22 cellular contexts compared by ENCODE assay signal in genomic region chr2:126623000-126623399, GRCh38. TPM values are rescaled to one million over a fixed set of nuclear protein-coding genes. Genes with fewer than 3 reads are reported as not detected.
DNase-seq lines count a peak whose midpoint lies in the region; ATAC-seq, FAIRE-seq and TF ChIP-seq lines count a peak whose summit lies in the region.
"Had no signal": no experiment of that assay in that cellular context is flagged by ENCODE, and none has a peak within 500 bp of the region (broad histone marks: within the 10 kb centered on the region; RNA-seq: fewer than 3 reads in every experiment).

No MANE protein-coding gene starts in this region.

- DNase-seq in HepG2 (ENCODE audit: low spot score): no peak
- no peak for DNase-seq in right lobe of liver
- DNase-seq in IMR-90: no peak
- DNase-seq in NCI-H2227 treated with DMSO at 0.1 percent for 48 hours (lab: John Stamatoyannopoulos, UW): peak; percentile 55
- DNase-seq in prostate gland (ENCODE audit: low spot score): no peak
- DNase-seq in RKO (ENCODE audit: low spot score): no peak
- DNase-seq: 8988T; AML-193; Caco-2; Calu3; CD4-positive, alpha-beta T cell; CD8-positive, alpha-beta T cell; DMS79 treated with DMSO at 0.1 percent for 48 hours; GF-D8 had no signal

- H3K9me1 ChIP-seq in IMR-90 (ENCODE audit: insufficient read depth, low read length): no peaks in the 10 kb centered on the region

- no peak overlapping the region for H4K5ac ChIP-seq in IMR-90 (ENCODE audit: low read depth, low read length)

- H2BK120ac ChIP-seq in IMR-90 (ENCODE audit: low read depth, low read length): no peak overlapping the region

- H3K18ac ChIP-seq in IMR-90 (ENCODE audit: low read depth, low read length): no peak overlapping the region

- TF ChIP-seq POLR2A in HepG2 (IDR thresholded peaks at IDR 0.05; ENCODE audit: insufficient read depth in 1 of 2, low read depth in 2 of 2, low read length in 2 of 2): no peak
- TF ChIP-seq POLR2A in right lobe of liver (IDR thresholded peaks at IDR 0.05): no peak
- TF ChIP-seq POLR2A in IMR-90 (IDR thresholded peaks at IDR 0.05; ENCODE audit: low read depth, low read length): no peak
- no peak for TF ChIP-seq POLR2A in prostate gland (IDR thresholded peaks at IDR 0.05)

- H3K27me3 ChIP-seq in HepG2 (ENCODE audit: control insufficient read depth in 1 of 2, insufficient read depth in 2 of 2, low read length in 2 of 2) (no peaks in the 10 kb centered on the region; a peak in 1 of 5 replicates), right lobe of liver (no peaks in the 10 kb centered on the region), IMR-90 (ENCODE audit: control insufficient read depth, insufficient read depth, low read length) (no peaks in the 10 kb centered on the region; the same call in 1 of the 2 replicates), prostate gland (replicated peaks; ENCODE audit: insufficient read depth) (no peaks in the 10 kb centered on the region)
- H3K27me3 ChIP-seq: BLaER1 treated with 17β-estradiol and CSF1 and Interleukin-3, amounts not matched to agents 10 nM and 100 nM had no signal

- H3K27ac ChIP-seq in HepG2 (ENCODE audit: extremely low read length, insufficient read depth, low read length): no peak overlapping the region
- no peak overlapping the region for H3K27ac ChIP-seq in right lobe of liver
- no peak overlapping the region for H3K27ac ChIP-seq in IMR-90 (ENCODE audit: insufficient read depth, low read length)
- no peak overlapping the region for H3K27ac ChIP-seq in prostate gland
- H3K27ac ChIP-seq: BLaER1 treated with 17β-estradiol and CSF1 and Interleukin-3, amounts not matched to agents 10 nM and 100 nM; C4-2B had no signal

- no peak overlapping the region for H4K91ac ChIP-seq in IMR-90 (ENCODE audit: insufficient read depth, low read depth, low read length)

- no peak overlapping the region for H2BK20ac ChIP-seq in IMR-90 (ENCODE audit: low read depth, low read length)

- H2AFZ ChIP-seq in HepG2 (ENCODE audit: low read length): no peak overlapping the region
- no peak overlapping the region for H2AFZ ChIP-seq in IMR-90 (replicated peaks; ENCODE audit: low read length, poor library complexity)

- intact Hi-C loops in HepG2 (cut with micrococcal nuclease; ENCODE audit: unreplicated experiment) (no loop called here), right lobe of liver (cut with DNase I) (no loop called here), IMR-90 (cut with micrococcal nuclease) (no loop called here), prostate gland (cut with DNase I) (no loop called here)

- TF ChIP-seq CTCF in HepG2 (CRISPR knock-in tag; IDR thresholded peaks at IDR 0.05) (no peak), right lobe of liver (IDR thresholded peaks at IDR 0.05) (no peak), IMR-90 (conservative IDR thresholded peaks at IDR 0.05; ENCODE audit: low read depth, low read length) (no peak), prostate gland (IDR thresholded peaks at IDR 0.05) (no peak)

- in situ Hi-C loops in HepG2 (cut with HindIII; ENCODE audit: extremely low pct_ligation_motif_present, low pct_unique_long_range_greater_than_20kb): no loop called here
- in situ Hi-C loops in IMR-90 (cut with MboI; ENCODE audit: low sequenced_read_pairs): no loop called here

- TF ChIP-seq EP300 in HepG2 (IDR thresholded peaks at IDR 0.05; ENCODE audit: low read depth in 2 of 2, low read length in 2 of 2): no peak
- no peak for TF ChIP-seq EP300 in HepG2 (CRISPR knock-in tag; IDR thresholded peaks at IDR 0.05; ENCODE audit: borderline replicate concordance)

- WGBS in HepG2 (ENCODE audit: low lambda C conversion rate): 2% methylated on average over 3 of the region's 3 CpGs
- 52% methylated on average over 3 of the region's 3 CpGs for WGBS in right lobe of liver (ENCODE audit: insufficient coverage, low coverage, low lambda C conversion rate, missing lambda C conversion rate)
- WGBS in IMR-90 (ENCODE audit: extremely low coverage in 2 of 2, insufficient read length in 1 of 2), 2 experiments: no CpG with 5 or more reads among the region's 3 CpGs
- WGBS in prostate gland: 82% methylated on average over 3 of the region's 3 CpGs

- ATAC-seq in HepG2: no peak
- no peak for ATAC-seq in right lobe of liver
- ATAC-seq in IMR-90 (ENCODE audit: low read depth): no peak
- ATAC-seq in HG03135 (IDR thresholded peaks at IDR 0.05; ENCODE audit: unreplicated experiment): no peak
- ATAC-seq: CD8-positive, alpha-beta T cell had no signal

- H3K4ac ChIP-seq in IMR-90 (ENCODE audit: low read depth, low read length): no peak overlapping the region

- H3K4me3 ChIP-seq in HepG2 (replicated peaks in 1 of 3; ENCODE audit: insufficient read depth in 1 of 3, low read depth in 2 of 3, low read length in 3 of 3) (no peak overlapping the region), right lobe of liver (no peak overlapping the region), IMR-90 (ENCODE audit: insufficient read depth, low read depth, low read length) (no peak overlapping the region), prostate gland (no peak overlapping the region)
- H3K4me3 ChIP-seq: BLaER1 treated with 17β-estradiol and CSF1 and Interleukin-3, amounts not matched to agents 10 nM and 100 nM had no signal

- H3K79me1 ChIP-seq in IMR-90 (ENCODE audit: low read depth in 1 of 2, low read length in 2 of 2): no peaks in the 10 kb centered on the region

- H3K36me3 ChIP-seq in HepG2 (replicated peaks in 1 of 2; ENCODE audit: control insufficient read depth in 1 of 2, insufficient read depth in 2 of 2, low read length in 2 of 2): no peaks in the 10 kb centered on the region
- H3K36me3 ChIP-seq in right lobe of liver: no peaks in the 10 kb centered on the region
- H3K36me3 ChIP-seq in IMR-90 (ENCODE audit: control insufficient read depth, insufficient read depth, low read length): no peaks in the 10 kb centered on the region
- no peaks in the 10 kb centered on the region for H3K36me3 ChIP-seq in prostate gland
- H3K36me3 ChIP-seq: BLaER1 treated with 17β-estradiol and CSF1 and Interleukin-3, amounts not matched to agents 10 nM and 100 nM had no signal

- CTCF ChIA-PET in HepG2 (lab: Yijun Ruan, JAX; ENCODE audit: low intra/inter-chr PET ratio, low total read pairs): no interaction called here
- CTCF ChIA-PET in IMR-90 (lab: Yijun Ruan, JAX): no interaction called here

- H3K4me1 ChIP-seq in HepG2 (ENCODE audit: insufficient read depth, low read length): no peaks in the 10 kb centered on the region
- no peaks in the 10 kb centered on the region for H3K4me1 ChIP-seq in right lobe of liver
- no peaks in the 10 kb centered on the region for H3K4me1 ChIP-seq in IMR-90 (ENCODE audit: control insufficient read depth, insufficient read depth, low read length)
- no peaks in the 10 kb centered on the region for H3K4me1 ChIP-seq in prostate gland (replicated peaks)
- H3K4me1 ChIP-seq: Caco-2 had no signal

- no peak overlapping the region for H2BK15ac ChIP-seq in IMR-90 (ENCODE audit: low read depth, low read length)

- H3K14ac ChIP-seq in IMR-90 (replicated peaks; ENCODE audit: low read depth, low read length): no peak overlapping the region

- H2AK5ac ChIP-seq in IMR-90 (ENCODE audit: low read depth, low read length): no peak overlapping the region

- H3K4me2 ChIP-seq in HepG2 (ENCODE audit: low read depth, low read length) (no peak overlapping the region), IMR-90 (ENCODE audit: low read depth, low read length) (no peak overlapping the region)
- H3K4me2 ChIP-seq: BLaER1 treated with 17β-estradiol and CSF1 and Interleukin-3, amounts not matched to agents 10 nM and 100 nM had no signal

- no peak for TF ChIP-seq RAD21 in HepG2 (CRISPR knock-in tag; IDR thresholded peaks at IDR 0.05)
- no peak for TF ChIP-seq RAD21 in IMR-90 (IDR thresholded peaks at IDR 0.05; ENCODE audit: low read length)

- dilution Hi-C loops in IMR-90 (cut with HindIII; ENCODE audit: low sequenced_read_pairs, unreplicated experiment): no loop called here

- no peak overlapping the region for H4K8ac ChIP-seq in IMR-90 (ENCODE audit: low read depth in 2 of 2, low read length in 2 of 2)

- H4K20me1 ChIP-seq in HepG2 (ENCODE audit: insufficient read depth, low read length) (no peaks in the 10 kb centered on the region), IMR-90 (ENCODE audit: insufficient read depth, low read length) (no peaks in the 10 kb centered on the region)
- H4K20me1 ChIP-seq: BLaER1 treated with 17β-estradiol and CSF1 and Interleukin-3, amounts not matched to agents 10 nM and 100 nM had no signal

- H3K79me2 ChIP-seq in HepG2 (ENCODE audit: insufficient read depth, low read length): no peaks in the 10 kb centered on the region

- H3K56ac ChIP-seq in IMR-90 (ENCODE audit: extremely low read depth, insufficient read depth, low read length): no peak overlapping the region

- no peak overlapping the region for H2AK9ac ChIP-seq in IMR-90 (replicated peaks; ENCODE audit: low read depth, low read length, poor library complexity)

- no peak overlapping the region for H2BK5ac ChIP-seq in IMR-90 (ENCODE audit: low read depth, low read length, poor library complexity, severe bottlenecking)

- POLR2A ChIA-PET in HepG2 (lab: Yijun Ruan, JAX): no interaction called here
- POLR2A ChIA-PET in IMR-90 (lab: Charles Lee; ENCODE audit: unreplicated experiment): no interaction called here

- H3K23ac ChIP-seq in IMR-90 (ENCODE audit: low read depth, low read length): no peak overlapping the region

- H3K9me3 ChIP-seq in HepG2 (ENCODE audit: low read length): no peaks in the 10 kb centered on the region
- no peaks in the 10 kb centered on the region for H3K9me3 ChIP-seq in right lobe of liver
- H3K9me3 ChIP-seq in IMR-90 (ENCODE audit: control insufficient read depth, insufficient read depth, low read length): no peaks in the 10 kb centered on the region
- no peaks in the 10 kb centered on the region for H3K9me3 ChIP-seq in prostate gland

- BruUV-seq in HepG2 (replicated peaks; lab: Mats Ljungman, UMichigan) (no TSS peak), IMR-90 (replicated peaks; lab: Mats Ljungman, UMichigan) (no TSS peak)

- H3K9ac ChIP-seq in HepG2 (ENCODE audit: insufficient read depth, low read depth, low read length) (no peak overlapping the region), IMR-90 (ENCODE audit: low read depth, low read length) (no peak overlapping the region)
- H3K9ac ChIP-seq: BLaER1 treated with 17β-estradiol and CSF1 and Interleukin-3, amounts not matched to agents 10 nM and 100 nM had no signal

- FAIRE-seq in HepG2 (lab: Jason Lieb, UNC): no peak
- FAIRE-seq: A204.1, D721Med, G401.6, GM12891, GM19239 had no signal

RNA-seq across cellular contexts. Expression of gene GYPC, which starts 33.0 kb away (rescaled TPM):
- total RNA-seq in HepG2 (2016; rRNA removed; fragmentation: Illumina TruSeq; extraction: Trizol) (not detected in 2 replicates), right lobe of liver (10 to 100 TPM in 1 of 6 experiments, 1 to 10 TPM in 5; 2.9 to 17.2 (median 8.1) TPM), IMR-90 (2012; rRNA removed) (53.4 and 53.6 TPM in 2 replicates), prostate gland (10 to 100 TPM; 17.3 to 32.9 TPM)
- total RNA-seq in HepG2 (2016; cell fraction: cytosol; rRNA removed; fragmentation: Illumina TruSeq; extraction: Trizol; ENCODE audit: low read depth): not detected in 2 replicates
- not detected in 2 replicates for total RNA-seq in HepG2 (2016; cell fraction: insoluble cytoplasmic fraction; rRNA removed; fragmentation: Illumina TruSeq; extraction: Trizol)
- not detected in 2 replicates for total RNA-seq in HepG2 (2016; cell fraction: membrane; rRNA removed; fragmentation: Illumina TruSeq; extraction: Trizol)
- total RNA-seq in HepG2 (2016; cell fraction: nucleus; rRNA removed; fragmentation: Illumina TruSeq; extraction: Trizol): not detected in 2 replicates
- polyA plus RNA-seq in HepG2 (2011; rRNA removed) (0.09 TPM in 1 of 2 replicates, not detected in the other), IMR-90 (2012; rRNA removed) (96.3 and 103 TPM in 2 replicates)
- polyA plus RNA-seq in HepG2 (2011; cell fraction: cytosol; rRNA removed): not detected in 2 replicates
- polyA plus RNA-seq in HepG2 (2011; cell fraction: nucleus; rRNA removed): not detected in 2 replicates
- not detected in 2 replicates for polyA plus RNA-seq in HepG2 (2012)
- not detected in 2 replicates for polyA plus RNA-seq in HepG2 (2016; cell fraction: cytosol; fragmentation: Illumina TruSeq; extraction: Trizol; ENCODE audit: low read depth)
- not detected in 2 replicates for polyA plus RNA-seq in HepG2 (2016; cell fraction: insoluble cytoplasmic fraction; fragmentation: Illumina TruSeq; extraction: Trizol; ENCODE audit: low read depth)
- polyA plus RNA-seq in HepG2 (2016; cell fraction: membrane; fragmentation: Illumina TruSeq; extraction: Trizol; ENCODE audit: low read depth): not detected in 2 replicates
- not detected in 2 replicates for polyA plus RNA-seq in HepG2 (2016; cell fraction: nucleus; fragmentation: Illumina TruSeq; extraction: Trizol; ENCODE audit: insufficient read depth, low read depth)
- 1.8 and 3.2 TPM in 2 replicates for polyA minus RNA-seq in HepG2 (2011; rRNA and poly(A)+ RNA removed; ENCODE audit: low replicate concordance)
- not detected in 2 replicates for polyA minus RNA-seq in HepG2 (2011; cell fraction: cytosol; rRNA and poly(A)+ RNA removed)
- polyA minus RNA-seq in HepG2 (2011; cell fraction: nucleus; rRNA and poly(A)+ RNA removed): not detected in 2 replicates
- 65.7 and 153 TPM in 2 replicates for polyA plus RNA-seq in IMR-90 (2012; cell fraction: cytosol; rRNA removed)
- 35.4 and 45.3 TPM in 2 replicates for polyA plus RNA-seq in IMR-90 (2012; cell fraction: nucleus; rRNA removed; ENCODE audit: low replicate concordance)
- total RNA-seq: Caco-2, Calu3 had no signal
